In the genomic region with DNA sequence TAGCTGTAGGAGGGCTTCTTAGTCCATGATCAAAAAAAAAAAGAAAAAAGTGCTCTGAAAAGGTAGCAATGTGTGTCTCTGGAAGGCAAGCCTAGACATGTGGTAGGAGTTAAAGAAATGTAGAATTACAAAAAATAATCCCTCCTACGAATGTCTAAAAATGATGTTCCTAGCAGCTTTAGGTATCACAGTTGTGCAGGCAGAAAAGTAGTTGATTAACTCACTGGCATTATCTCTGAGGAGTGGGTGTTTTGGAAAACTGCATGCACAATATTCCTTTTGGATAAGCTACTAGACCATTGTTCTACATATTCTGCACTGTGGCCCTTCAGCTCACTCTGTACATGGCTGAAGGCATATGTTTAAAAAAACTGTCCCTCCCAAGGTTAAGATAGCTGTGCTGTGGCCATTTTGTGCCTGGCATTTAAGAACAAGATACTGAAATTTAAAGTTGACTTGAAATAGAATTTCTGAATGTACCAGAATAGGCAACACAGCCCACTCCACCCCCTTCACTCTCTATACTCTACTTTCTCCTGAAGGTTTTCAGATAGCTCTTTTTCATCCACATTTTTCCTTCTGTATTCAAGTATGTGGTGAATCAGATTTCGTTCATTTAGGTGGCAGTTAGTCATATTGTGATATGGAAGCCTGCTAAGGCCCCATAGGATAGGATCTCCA, we compare ENCODE assay signal across 20 cellular contexts.
A peak's percentile ranks its signal among the peaks of the same experiment; 100 is the strongest.
DNase-seq lines count a peak whose midpoint lies in the region; ATAC-seq and TF ChIP-seq lines count a peak whose summit lies in the region.
"Had no signal": no experiment of that assay in that cellular context is flagged by ENCODE, and none has a peak within 500 bp of the region (broad histone marks: within the 10 kb centered on the region; RNA-seq: fewer than 3 reads in every experiment).

No MANE protein-coding gene starts in this region.

- H2BK12ac ChIP-seq in neuronal stem cell (ENCODE audit: low read length), result no peak overlapping the region

- no peak overlapping the region for H3K9ac ChIP-seq in neuronal stem cell (ENCODE audit: low read depth, low read length, poor library complexity)

- H3K27ac ChIP-seq in caudate nucleus (ENCODE audit: low read depth, low read length), result peak overlapping the region; percentile 77
- H3K27ac ChIP-seq in foreskin keratinocyte, result no peak overlapping the region
- no peak overlapping the region for H3K27ac ChIP-seq in neuronal stem cell (replicated peaks; ENCODE audit: low read length)

- H3K4me1 ChIP-seq in foreskin keratinocyte (peaks cover 5% of the 10 kb centered on the region), neuronal stem cell (ENCODE audit: control insufficient read depth in 2 of 2, insufficient read depth in 1 of 2, low read depth in 1 of 2, low read length in 2 of 2) (peaks cover 0 to 2% of the 10 kb centered on the region in 2 donors)
- H3K4me1 ChIP-seq: BE2C had no signal

- no peak overlapping the region for H3K4me3 ChIP-seq in neuronal stem cell (ENCODE audit: low read length in 2 of 2)
- H3K4me3 ChIP-seq: GM12878, GM23338 had no signal

- H2BK5ac ChIP-seq in neuronal stem cell (ENCODE audit: low read length), result no peak overlapping the region

- H2BK120ac ChIP-seq in neuronal stem cell (ENCODE audit: low read depth, low read length), result no peak overlapping the region

- no CpG with 5 or more reads among the region's 2 CpGs for WGBS in neuronal stem cell (ENCODE audit: extremely low coverage in 2 of 2, insufficient read length in 2 of 2, insufficient replicate concordance in 1 of 2), 2 donors

- H3K36me3 ChIP-seq in neuronal stem cell (replicated peaks in 1 of 2; ENCODE audit: control insufficient read depth in 2 of 2, insufficient read depth in 2 of 2, low read length in 2 of 2), result peaks cover 0 to 1% of the 10 kb centered on the region in 2 donors
- H3K36me3 ChIP-seq: BE2C had no signal

- peak overlapping the region; percentile 18 for H2AFZ ChIP-seq in neuronal stem cell (ENCODE audit: low read length)
- H2AFZ ChIP-seq: GM23338 had no signal

- H4K91ac ChIP-seq in neuronal stem cell (ENCODE audit: low read depth, low read length, poor library complexity), result no peak overlapping the region

- H2BK15ac ChIP-seq in neuronal stem cell (ENCODE audit: low read length), result no peak overlapping the region

- H3K23ac ChIP-seq in neuronal stem cell (ENCODE audit: low read depth, low read length, poor library complexity), result no peak overlapping the region

- H3K4me2 ChIP-seq in neuronal stem cell (ENCODE audit: insufficient read depth, low read length, poor library complexity, severe bottlenecking), result no peak overlapping the region
- H3K4me2 ChIP-seq: GM23338 had no signal

- no peaks in the 10 kb centered on the region for H3K79me1 ChIP-seq in neuronal stem cell (ENCODE audit: low read depth, low read length)

- no peak overlapping the region for H3K18ac ChIP-seq in neuronal stem cell (ENCODE audit: low read length)

- H2AK5ac ChIP-seq in neuronal stem cell (ENCODE audit: low read depth, low read length), result no peak overlapping the region

- H3K14ac ChIP-seq in neuronal stem cell (ENCODE audit: low read length), result no peak overlapping the region

- DNase-seq in Ammon's horn (ENCODE audit: low spot score), result peak; percentile 17
- DNase-seq in caudate nucleus (lab: John Stamatoyannopoulos, UW), result peak in 20 of 61 donors; percentile 5 to 77 (median 35)
- peak; percentile 15 to 44 for DNase-seq in foreskin keratinocyte
- no peak for DNase-seq in neuronal stem cell (ENCODE audit: low spot score)
- no peak for DNase-seq in activated T-cell treated with anti-CD3 and anti-CD28 coated beads, Interleukin-2, amount 50 U/mL, for 48 hours
- DNase-seq in hippocampal formation (lab: John Stamatoyannopoulos, UW), result no peak
- no peak for DNase-seq in NCI-H2081 treated with DMSO at 0.1 percent for 48 hours (lab: John Stamatoyannopoulos, UW)
- DNase-seq in left lobe of liver (ENCODE audit: low spot score), result no peak
- DNase-seq: BE2C; C1 segment of cervical spinal cord; CD4-positive, CD25-positive, alpha-beta regulatory T cell; CD8-positive, alpha-beta memory T cell; COR-L47; DMS 273 treated with DMSO at 0.1 percent for 48 hours; DMS53; DND-41; EL; HCEC 1CT had no signal

- H3K27me3 ChIP-seq in foreskin keratinocyte (no peaks in the 10 kb centered on the region), neuronal stem cell (ENCODE audit: control insufficient read depth in 3 of 3, insufficient read depth in 3 of 3, low read depth in 1 of 3, low read length in 3 of 3) (no peaks in the 10 kb centered on the region)
- H3K27me3 ChIP-seq: BE2C had no signal

- TF ChIP-seq CTCF in foreskin keratinocyte (conservative IDR thresholded peaks at IDR 0.05), result no peak

- ATAC-seq in foreskin keratinocyte (peak; percentile 50), left lobe of liver (no peak)
- ATAC-seq: GM12878, GM23338 had no signal

- no peaks in the 10 kb centered on the region for H3K9me3 ChIP-seq in neuronal stem cell (replicated peaks in 1 of 2; ENCODE audit: control insufficient read depth in 2 of 2, insufficient read depth in 1 of 2, low read depth in 1 of 2, low read length in 2 of 2)
- H3K9me3 ChIP-seq: BE2C had no signal

- H3K4ac ChIP-seq in neuronal stem cell (ENCODE audit: low read length), result no peak overlapping the region

- H4K8ac ChIP-seq in neuronal stem cell (ENCODE audit: low read depth, low read length), result no peak overlapping the region

Comparison
In these comparisons a context has a peak if more than half of its experiments do, and no peak if none do; other contexts are left out.
1. DNase-seq: peak in Ammon's horn (single experiment) and foreskin keratinocyte (2 of 2); none in neuronal stem cell (single experiment), activated T-cell treated with anti-CD3 and anti-CD28 coated beads, Interleukin-2, amount 50 U/mL, for 48 hours (0 of 2), hippocampal formation (0 of 2), NCI-H2081 treated with DMSO at 0.1 percent for 48 hours (single experiment) and left lobe of liver (single experiment).